Comparison of ENCODE assay signal across 23 cellular contexts in the genomic region with DNA sequence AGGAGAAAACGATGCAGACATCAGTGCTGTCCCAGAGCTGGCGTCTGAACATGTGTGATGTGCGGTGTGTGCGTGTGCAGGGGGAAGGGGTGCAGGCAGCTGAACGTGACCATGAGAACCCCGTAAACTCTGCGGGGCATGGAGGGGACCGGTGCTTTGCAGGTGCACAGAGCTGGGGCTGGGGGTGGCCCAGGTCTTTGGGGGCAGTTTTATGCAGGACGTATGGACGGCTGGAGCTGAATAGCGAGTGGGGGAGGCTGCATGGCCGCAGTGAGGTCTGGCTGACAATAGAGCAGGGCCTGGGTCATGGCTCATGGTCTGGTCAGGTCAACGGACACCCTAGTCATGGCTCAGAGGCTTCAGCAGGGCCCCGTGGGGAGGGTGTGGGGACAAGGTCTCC. TPM values are rescaled to one million over a fixed set of nuclear protein-coding genes. Genes with fewer than 3 reads are reported as not detected.
DNase-seq lines count a peak whose midpoint lies in the region; ATAC-seq and TF ChIP-seq lines count a peak whose summit lies in the region.
"Had no signal": no experiment of that assay in that cellular context is flagged by ENCODE, and none has a peak within 500 bp of the region (broad histone marks: within the 10 kb centered on the region; RNA-seq: fewer than 3 reads in every experiment).

No MANE protein-coding gene starts in this region.

- no peaks in the 10 kb centered on the region for H3K27me3 ChIP-seq in right atrium auricular region
- H3K27me3 ChIP-seq in osteoblast (ENCODE audit: insufficient read depth, low read length) = no peaks in the 10 kb centered on the region

- ATAC-seq in left ventricle myocardium superior (no peak), activated B cell treated with CpG ODN at 0.5 μM for 24 hours (ENCODE audit: low read depth) (no peak), GM21360 (IDR thresholded peaks at IDR 0.05; ENCODE audit: unreplicated experiment) (no peak), GM18870 (IDR thresholded peaks at IDR 0.05; ENCODE audit: unreplicated experiment) (no peak)
- ATAC-seq: right cardiac atrium, T-cell had no signal

- no peak overlapping the region for H3K27ac Mint-ChIP-seq in activated B cell treated with CpG ODN at 0.5 μM for 24 hours
- H3K27ac Mint-ChIP-seq: CD4-positive, CD25-positive, alpha-beta regulatory T cell; T-cell had no signal

- TF ChIP-seq CTCF in right atrium auricular region (IDR thresholded peaks at IDR 0.05) = no peak
- no peak for TF ChIP-seq CTCF in activated B cell treated with CpG ODN at 0.5 μM for 24 hours (IDR thresholded peaks at IDR 0.05)
- no peak for TF ChIP-seq CTCF in osteoblast (IDR thresholded peaks at IDR 0.05; ENCODE audit: extremely low read depth, low read depth, low read length)

- H3K4me2 ChIP-seq in osteoblast (ENCODE audit: insufficient read depth, low read length) = no peak overlapping the region

- H3K36me3 Mint-ChIP-seq in activated B cell treated with CpG ODN at 0.5 μM for 24 hours (ENCODE audit: low read depth) = peaks cover 5% of the 10 kb centered on the region
- H3K36me3 Mint-ChIP-seq: T-cell had no signal

- H3K27me3 Mint-ChIP-seq in activated B cell treated with CpG ODN at 0.5 μM for 24 hours = peaks cover 2% of the 10 kb centered on the region

- no peaks in the 10 kb centered on the region for H3K36me3 ChIP-seq in right atrium auricular region
- peaks cover 14% of the 10 kb centered on the region for H3K36me3 ChIP-seq in osteoblast (ENCODE audit: insufficient read depth, low read length)

- DNase-seq in left ventricle myocardium superior (peak; percentile 26), right atrium auricular region (ENCODE audit: low spot score) (no peak), activated B cell treated with CpG ODN at 0.5 μM for 24 hours (peak; percentile 5), osteoblast (ENCODE audit: insufficient read length, low spot score, missing footprints) (peak; percentile 66), inferior parietal cortex (ENCODE audit: extremely low spot score) (no peak), NCI-H2029 (lab: John Stamatoyannopoulos, UW) (no peak)
- DNase-seq: activated naive CD4-positive, alpha-beta T cell; activated T-cell treated with anti-CD3 and anti-CD28 coated beads for 4 hours; CD4-positive, CD25-positive, alpha-beta regulatory T cell; effector CD4-positive, alpha-beta T cell; foreskin melanocyte; HCEC 1CT; hippocampal formation; islet precursor cell; NCI-H1417; NCI-H526 treated with DMSO at 0.1 percent for 48 hours; occipital lobe; right cardiac atrium; SHP77; stimulated activated CD4-positive, alpha-beta T cell treated with anti-CD3 and anti-CD28 coated beads, Interleukin-15, amount 100 ng/mL, for 24 hours; T-cell had no signal

- no peak overlapping the region for H3K4me3 Mint-ChIP-seq in activated B cell treated with CpG ODN at 0.5 μM for 24 hours
- H3K4me3 Mint-ChIP-seq: T-cell had no signal

- H3K4me1 ChIP-seq in right atrium auricular region (peaks cover 0 to 19% of the 10 kb centered on the region in 2 donors), osteoblast (ENCODE audit: insufficient read depth, low read length) (peaks cover 17% of the 10 kb centered on the region)

- H3K9me3 Mint-ChIP-seq in activated B cell treated with CpG ODN at 0.5 μM for 24 hours = no peaks in the 10 kb centered on the region
- H3K9me3 Mint-ChIP-seq: T-cell had no signal

- no peaks in the 10 kb centered on the region for H3K9me3 ChIP-seq in right atrium auricular region
- H3K9me3 ChIP-seq in osteoblast (ENCODE audit: low read depth, low read length) = no peaks in the 10 kb centered on the region

- H2AFZ ChIP-seq in osteoblast (ENCODE audit: low read length) = no peak overlapping the region

- H3K27ac ChIP-seq in right atrium auricular region = no peak overlapping the region
- H3K27ac ChIP-seq in osteoblast (ENCODE audit: low read depth, low read length) = no peak overlapping the region

- POLR2A ChIA-PET in activated B cell treated with CpG ODN at 0.5 μM for 24 hours (lab: Charles Lee) = no interaction called here

- H4K20me1 ChIP-seq in osteoblast (ENCODE audit: insufficient read depth, low read length) = peaks cover 8% of the 10 kb centered on the region

- H3K79me2 ChIP-seq in osteoblast (ENCODE audit: insufficient read depth, low read length) = peaks cover 27% of the 10 kb centered on the region

- H3K4me3 ChIP-seq in right atrium auricular region (no peak overlapping the region), osteoblast (ENCODE audit: insufficient read depth, low read length) (no peak overlapping the region)

- H3K4me1 Mint-ChIP-seq in activated B cell treated with CpG ODN at 0.5 μM for 24 hours = peaks cover 21% of the 10 kb centered on the region

- intact Hi-C loops in left ventricle myocardium superior (cut with micrococcal nuclease) (no loop called here), activated B cell treated with CpG ODN at 0.5 μM for 24 hours (cut with micrococcal nuclease) (loop anchor here (5.0 kb wide), 1 partner anchor 222 kb away; the partner anchor contains the start of genes CCDC127 and SDHA)

- CTCF ChIA-PET in activated B cell treated with CpG ODN at 0.5 μM for 24 hours (lab: Charles Lee) = no interaction called here

RNA-seq across cellular contexts. Expression of gene EXOC3, which starts 3.3 kb away (rescaled TPM):
- 49.1 TPM for total RNA-seq in left ventricle myocardium superior
- 10 to 100 TPM; 34.7 to 40.7 TPM for total RNA-seq in right atrium auricular region
- total RNA-seq in activated B cell treated with CpG ODN at 0.5 μM for 24 hours = 75.9 and 79.6 TPM in 2 replicates
- 39.8 and 49.2 TPM in 2 replicates for total RNA-seq in osteoblast

Comparison
In these comparisons a context has a peak if more than half of its experiments do, and no peak if none do; other contexts are left out.
1. DNase-seq: peak in left ventricle myocardium superior (single experiment), activated B cell treated with CpG ODN at 0.5 μM for 24 hours (single experiment) and osteoblast (single experiment); none in right atrium auricular region (single experiment), inferior parietal cortex (single experiment) and NCI-H2029 (single experiment).